22 cellular contexts compared by ENCODE assay signal in genomic region chr5:150026682-150027172, GRCh38. TPM values are rescaled to one million over a fixed set of nuclear protein-coding genes. Genes with fewer than 3 reads are reported as not detected.
A peak's percentile ranks its signal among the peaks of the same experiment; 100 is the strongest.
DNase-seq lines count a peak whose midpoint lies in the region; ATAC-seq, FAIRE-seq and TF ChIP-seq lines count a peak whose summit lies in the region.
"Had no signal": no experiment of that assay in that cellular context is flagged by ENCODE, and none has a peak within 500 bp of the region (broad histone marks: within the 10 kb centered on the region; RNA-seq: fewer than 3 reads in every experiment).

No MANE protein-coding gene starts in this region.

- no peak for TF ChIP-seq POLR2A in heart left ventricle (IDR thresholded peaks at IDR 0.05)
- TF ChIP-seq POLR2A in K562 (conservative IDR thresholded peaks at IDR 0.05): no peak
- no peak for TF ChIP-seq POLR2A in Peyer's patch (IDR thresholded peaks at IDR 0.05)

- peaks cover 2 to 98% (median 84%) of the 10 kb centered on the region in 9 donors for H3K36me3 ChIP-seq in heart left ventricle
- H3K36me3 ChIP-seq in K562 (ENCODE audit: control insufficient read depth, insufficient read depth, low read length): peaks cover 94% of the 10 kb centered on the region
- H3K36me3 ChIP-seq in hepatocyte (replicated peaks; ENCODE audit: insufficient read depth, low read depth): no peaks in the 10 kb centered on the region
- H3K36me3 ChIP-seq in MG63: peaks cover 85% of the 10 kb centered on the region
- H3K36me3 ChIP-seq in Peyer's patch: peaks cover 0 to 84% (median 0%) of the 10 kb centered on the region in 3 donors

- ATAC-seq in Right ventricle myocardium inferior (peak; percentile 24), heart left ventricle (no peak), K562 (peak; percentile 97), HG03460 (IDR thresholded peaks at IDR 0.05; ENCODE audit: unreplicated experiment) (no peak)
- ATAC-seq: GM12878 had no signal

- no peaks in the 10 kb centered on the region for H3K9me3 ChIP-seq in heart left ventricle
- H3K9me3 ChIP-seq in K562 (replicated peaks; ENCODE audit: control insufficient read depth, insufficient read depth, low read depth, low read length): no peaks in the 10 kb centered on the region
- H3K9me3 ChIP-seq in hepatocyte (ENCODE audit: low read depth): no peaks in the 10 kb centered on the region
- H3K9me3 ChIP-seq in MG63: no peaks in the 10 kb centered on the region
- H3K9me3 ChIP-seq in Peyer's patch: no peaks in the 10 kb centered on the region
- H3K9me3 ChIP-seq: HAP-1, SJCRH30 had no signal

- intact Hi-C loops in Right ventricle myocardium inferior (cut with DNase I): loop anchor here (10.0 kb wide), 1 partner anchor 408 kb away; no protein-coding TSS in a partner anchor
- intact Hi-C loops in heart left ventricle (cut with DNase I): loop anchor here in 6 of 10 donors (5.0 to 10.0 kb wide), 5 partner anchors 188 to 408 kb away; partner anchors contain the start of gene TCOF1 (in 1 of the 6)
- intact Hi-C loops in K562 (cut with micrococcal nuclease): loop anchor here (10.0 kb wide), 2 partner anchors 88 to 328 kb away; partner anchors contain the start of gene TCOF1

- no peak overlapping the region for H3K4me3 ChIP-seq in heart left ventricle
- H3K4me3 ChIP-seq in K562: no peak overlapping the region
- H3K4me3 ChIP-seq in hepatocyte: no peak overlapping the region
- H3K4me3 ChIP-seq in MG63: no peak overlapping the region
- no peak overlapping the region for H3K4me3 ChIP-seq in Peyer's patch
- H3K4me3 ChIP-seq: GM12878, GM23248, HAP-1, PC-9, SJCRH30 had no signal

- H3K9me2 ChIP-seq in hepatocyte (replicated peaks; ENCODE audit: insufficient read depth): no peaks in the 10 kb centered on the region

- TF ChIP-seq RAD21 in K562 (CRISPR knock-in tag; conservative IDR thresholded peaks at IDR 0.05 in 1 of 2, IDR thresholded peaks at IDR 0.05 in 1 of 2): no peak

- no peaks in the 10 kb centered on the region for H3K9me1 ChIP-seq in K562 (ENCODE audit: control insufficient read depth, insufficient read depth, low read length)

- H3K79me2 ChIP-seq in K562 (ENCODE audit: control insufficient read depth, insufficient read depth, low read length) (no peaks in the 10 kb centered on the region; the same call in 2 of the 3 replicates), hepatocyte (peaks cover 6% of the 10 kb centered on the region)

- CTCF ChIA-PET in K562 (lab: Yijun Ruan, JAX; ENCODE audit: low intra/inter-chr PET ratio): interaction anchor here (0.6 kb wide), 1 partner anchor 281 kb away, joined by 7 read pairs; no protein-coding TSS in a partner anchor

- POLR2A ChIA-PET in K562 (lab: Yijun Ruan, JAX): interaction anchor here (0.6 to 1.9 kb wide), 12 partner anchors 9 to 192 kb away, joined by 3 to 12 read pairs (median 3); partner anchors contain the start of gene TIGD6

- no peak for TF ChIP-seq CTCF in heart left ventricle (IDR thresholded peaks at IDR 0.05)
- no peak for TF ChIP-seq CTCF in K562 (IDR thresholded peaks at IDR 0.05 in 2 of 3, conservative IDR thresholded peaks at IDR 0.05 in 1 of 3; ENCODE audit: insufficient read depth in 2 of 3, low read depth in 1 of 3, low read length in 3 of 3)
- no peak for TF ChIP-seq CTCF in hepatocyte (IDR thresholded peaks at IDR 0.05; ENCODE audit: poor library complexity)
- TF ChIP-seq CTCF in Peyer's patch (IDR thresholded peaks at IDR 0.05): no peak

- no peak overlapping the region for H2AFZ ChIP-seq in K562 (ENCODE audit: low read depth, low read length)
- no peak overlapping the region for H2AFZ ChIP-seq in hepatocyte
- H2AFZ ChIP-seq: GM23248, PC-9 had no signal

- peak; percentile 75; the same call in 1 of the 2 replicates for TF ChIP-seq EP300 in K562 (IDR thresholded peaks at IDR 0.05; ENCODE audit: low read length)

- peak; percentile 99 for FAIRE-seq in K562 (lab: Jason Lieb, UNC)
- FAIRE-seq: D721Med, GM12878 had no signal

- H3K27me3 ChIP-seq in heart left ventricle (no peaks in the 10 kb centered on the region), K562 (ENCODE audit: control insufficient read depth in 2 of 2, insufficient read depth in 2 of 2, low read length in 2 of 2) (no peaks in the 10 kb centered on the region), hepatocyte (no peaks in the 10 kb centered on the region), MG63 (no peaks in the 10 kb centered on the region), Peyer's patch (no peaks in the 10 kb centered on the region)
- H3K27me3 ChIP-seq: SJCRH30 had no signal

- 59 to 86% (median 83%) methylated on average over 4 of the region's 4 CpGs for WGBS in heart left ventricle, 4 donors
- 20% methylated on average over 4 of the region's 4 CpGs for WGBS in K562 (ENCODE audit: insufficient coverage, low coverage, missing lambda C conversion rate)
- 89% methylated on average over 4 of the region's 4 CpGs for WGBS in hepatocyte (ENCODE audit: low lambda C conversion rate, missing lambda C conversion rate)

- peak overlapping the region in 1 of 12 donors; percentile 12 for H3K27ac ChIP-seq in heart left ventricle
- peak overlapping the region; percentile 66 for H3K27ac ChIP-seq in K562 (ENCODE audit: extremely low read depth, low read depth, low read length)
- peak overlapping the region; percentile 75 for H3K27ac ChIP-seq in hepatocyte
- H3K27ac ChIP-seq in Peyer's patch: no peak overlapping the region
- H3K27ac ChIP-seq: C4-2B, GM23248, PC-9, SJCRH30 had no signal

- no peaks in the 10 kb centered on the region for H4K20me1 ChIP-seq in K562 (replicated peaks; ENCODE audit: control insufficient read depth, insufficient read depth, low read length)
- no peaks in the 10 kb centered on the region for H4K20me1 ChIP-seq in hepatocyte (ENCODE audit: insufficient read depth, poor library complexity, severe bottlenecking)

- DNase-seq in Right ventricle myocardium inferior (ENCODE audit: missing footprints): no peak
- DNase-seq in heart left ventricle: no peak
- peak; percentile 76 for DNase-seq in OCI-M1 (lab: John Stamatoyannopoulos, UW)
- DNase-seq in K562 (ENCODE audit: extremely low read depth in 1 of 4, low spot score in 3 of 4): peak; percentile 72 to 93 (median 81)
- no peak for DNase-seq in hepatocyte (ENCODE audit: low spot score)
- DNase-seq in MG63: no peak
- DNase-seq in Peyer's patch: no peak
- DNase-seq: CD8-positive, alpha-beta memory T cell; DMS79; GM23248; KG1; MV-4-11; NCI-H1105 treated with DMSO at 0.1 percent for 48 hours; NCI-H446 treated with DMSO at 0.1 percent for 48 hours; NCI-H526 treated with DMSO at 0.1 percent for 48 hours; PC-9; SJCRH30 had no signal

- in situ Hi-C loops in K562 (cut with MboI): no loop called here

- peak overlapping the region; percentile 62 for H3K4me2 ChIP-seq in K562 (ENCODE audit: insufficient read depth, low read length)
- H3K4me2 ChIP-seq in hepatocyte: peak overlapping the region; percentile 13
- H3K4me2 ChIP-seq: PC-9 had no signal

- peak overlapping the region; percentile 28 to 64; a peak in 2 of 4 replicates for H3K9ac ChIP-seq in K562 (ENCODE audit: insufficient read depth in 1 of 2, low read depth in 2 of 2, low read length in 2 of 2)
- H3K9ac ChIP-seq: GM23248 had no signal

- BruUV-seq in K562 (replicated peaks; lab: Mats Ljungman, UMichigan): no TSS peak

- H3K4me1 ChIP-seq in heart left ventricle (peaks cover 5 to 40% (median 33%) of the 10 kb centered on the region in 12 donors), K562 (replicated peaks in 1 of 2; ENCODE audit: control insufficient read depth in 2 of 2, insufficient read depth in 2 of 2, low read length in 2 of 2) (peaks cover 15 to 23% of the 10 kb centered on the region in 2 experiments; a peak in 4 of 5 replicates), hepatocyte (ENCODE audit: insufficient read depth) (peaks cover 5% of the 10 kb centered on the region), Peyer's patch (no peaks in the 10 kb centered on the region)
- H3K4me1 ChIP-seq: HAP-1 had no signal

RNA-seq across cellular contexts. Expression of gene HMGXB3, which starts 26.2 kb away (rescaled TPM):
- 14.6 TPM for total RNA-seq in Right ventricle myocardium inferior
- 10 to 100 TPM; 12.4 to 25.9 (median 17.5) TPM for total RNA-seq in heart left ventricle
- 10 to 100 TPM; 10.7 to 18.8 TPM for polyA plus RNA-seq in heart left ventricle
- 126 and 156 TPM in 2 replicates for total RNA-seq in K562 (2011; cell fraction: chromatin; rRNA removed; ENCODE audit: low replicate concordance)
- total RNA-seq in K562 (2011; cell fraction: nucleolus; rRNA removed): 104 and 109 TPM in 2 replicates
- 92.4 and 96.9 TPM in 2 replicates for total RNA-seq in K562 (2011; cell fraction: nucleoplasm; rRNA removed)
- 32.1 and 44.2 TPM in 2 replicates for total RNA-seq in K562 (2014; rRNA removed)
- total RNA-seq in K562 (2014; rRNA removed; fragmentation: Illumina TruSeq; extraction: Trizol): 32.2 and 34.3 TPM in 2 replicates
- total RNA-seq in K562 (2015; rRNA removed; fragmentation: Illumina TruSeq; extraction: Trizol): 32.2 and 34.7 TPM in 2 replicates
- 44.1 and 44.3 TPM in 2 replicates for total RNA-seq in K562 (2021)
- 44.0 and 47.5 TPM in 2 replicates for polyA plus RNA-seq in K562 (2011; rRNA removed)
- polyA plus RNA-seq in K562 (2011; cell fraction: cytosol; rRNA removed): 37.8 and 42.6 TPM in 2 replicates
- polyA plus RNA-seq in K562 (2011; cell fraction: nucleus; rRNA removed): 119 and 131 TPM in 2 replicates
- 26.6 and 30.2 TPM in 2 replicates for polyA plus RNA-seq in K562 (2012)
- 40.0 and 41.0 TPM in 2 replicates for polyA plus RNA-seq in K562 (2014; fragmentation: Illumina TruSeq; extraction: Trizol)
- polyA plus RNA-seq in K562 (2014; fragmentation: Nextera tagmentation; extraction: Ambion mirVana): 1 to 10 TPM; 1.8 to 2.1 TPM
- 31.7 and 31.9 TPM in 2 replicates for polyA plus RNA-seq in K562 (2014; rRNA removed)
- 61.8 and 62.5 TPM in 2 replicates for polyA minus RNA-seq in K562 (2011; rRNA and poly(A)+ RNA removed)
- 33.1 and 34.0 TPM in 2 replicates for polyA minus RNA-seq in K562 (2011; cell fraction: cytosol; rRNA and poly(A)+ RNA removed)
- polyA minus RNA-seq in K562 (2011; cell fraction: nucleus; rRNA and poly(A)+ RNA removed): 49.3 and 58.9 TPM in 2 replicates
- total RNA-seq in hepatocyte: 32.8 and 47.5 TPM in 2 replicates
- polyA plus RNA-seq in hepatocyte: 23.4 and 24.6 TPM in 2 replicates
- 28.9 and 38.2 TPM in 2 replicates for total RNA-seq in MG63 (2014; rRNA removed; shearing (Covaris generic); ENCODE audit: low replicate concordance)
- 10 to 100 TPM; 24.3 to 45.0 (median 41.4) TPM for total RNA-seq in Peyer's patch

RNA-seq across cellular contexts. Expression of gene TIGD6, which starts 26.3 kb away (rescaled TPM):
- total RNA-seq in Right ventricle myocardium inferior (2.4 TPM), heart left ventricle (1 to 10 TPM; 1.3 to 4.3 (median 2.6) TPM), K562 (2014; rRNA removed) (3.9 and 5.2 TPM in 2 replicates), K562 (2014; rRNA removed; fragmentation: Illumina TruSeq; extraction: Trizol) (3.9 and 4.3 TPM in 2 replicates), K562 (2015; rRNA removed; fragmentation: Illumina TruSeq; extraction: Trizol) (3.8 and 4.3 TPM in 2 replicates), K562 (2021) (4.3 and 4.4 TPM in 2 replicates), hepatocyte (4.6 and 5.0 TPM in 2 replicates), Peyer's patch (1 to 10 TPM; 1.2 to 4.5 (median 2.7) TPM)
- polyA plus RNA-seq in heart left ventricle (1 to 10 TPM; 2.3 to 3.0 TPM), K562 (2011; rRNA removed) (4.9 and 5.1 TPM in 2 replicates), K562 (2014; fragmentation: Illumina TruSeq; extraction: Trizol) (6.3 and 7.0 TPM in 2 replicates), K562 (2014; fragmentation: Nextera tagmentation; extraction: Ambion mirVana) (1 to 10 TPM; 1.8 to 2.3 TPM), K562 (2014; rRNA removed) (3.1 and 4.0 TPM in 2 replicates), hepatocyte (4.5 and 4.6 TPM in 2 replicates)
- 8.2 and 12.4 TPM in 2 replicates for total RNA-seq in K562 (2011; cell fraction: chromatin; rRNA removed; ENCODE audit: low replicate concordance)
- 5.2 and 6.6 TPM in 2 replicates for total RNA-seq in K562 (2011; cell fraction: nucleolus; rRNA removed)
- total RNA-seq in K562 (2011; cell fraction: nucleoplasm; rRNA removed): 12.1 and 13.1 TPM in 2 replicates
- polyA plus RNA-seq in K562 (2011; cell fraction: cytosol; rRNA removed): 5.7 TPM in 2 replicates
- 14.9 and 16.9 TPM in 2 replicates for polyA plus RNA-seq in K562 (2011; cell fraction: nucleus; rRNA removed)
- polyA plus RNA-seq in K562 (2012): 4.9 and 5.4 TPM in 2 replicates
- 9.4 and 9.9 TPM in 2 replicates for polyA minus RNA-seq in K562 (2011; rRNA and poly(A)+ RNA removed)
- 1.0 and 2.7 TPM in 2 replicates for polyA minus RNA-seq in K562 (2011; cell fraction: cytosol; rRNA and poly(A)+ RNA removed)
- 4.8 and 8.7 TPM in 2 replicates for polyA minus RNA-seq in K562 (2011; cell fraction: nucleus; rRNA and poly(A)+ RNA removed)
- 4.9 and 6.6 TPM in 2 replicates for total RNA-seq in MG63 (2014; rRNA removed; shearing (Covaris generic); ENCODE audit: low replicate concordance)

RNA-seq across cellular contexts. Expression of gene CSF1R, which starts 59.6 kb away (rescaled TPM):
- total RNA-seq in Right ventricle myocardium inferior: 21.9 TPM
- 100 to 1,000 TPM in 1 of 9 donors, 10 to 100 TPM in 6, 1 to 10 TPM in 2; 5.8 to 143 (median 12.0) TPM for total RNA-seq in heart left ventricle
- 1 to 10 TPM; 5.0 to 5.6 TPM for polyA plus RNA-seq in heart left ventricle
- not detected in 2 replicates for total RNA-seq in K562 (2011; cell fraction: chromatin; rRNA removed; ENCODE audit: low replicate concordance)
- not detected in 2 replicates for total RNA-seq in K562 (2011; cell fraction: nucleolus; rRNA removed)
- not detected in 2 replicates for total RNA-seq in K562 (2011; cell fraction: nucleoplasm; rRNA removed)
- total RNA-seq in K562 (2014; rRNA removed): not detected in 2 replicates
- not detected in 2 replicates for total RNA-seq in K562 (2014; rRNA removed; fragmentation: Illumina TruSeq; extraction: Trizol)
- not detected in 2 replicates for total RNA-seq in K562 (2015; rRNA removed; fragmentation: Illumina TruSeq; extraction: Trizol)
- total RNA-seq in K562 (2021): 0.20 and 0.22 TPM in 2 replicates
- 0.03 TPM in 1 of 2 replicates, not detected in the other for polyA plus RNA-seq in K562 (2011; rRNA removed)
- polyA plus RNA-seq in K562 (2011; cell fraction: cytosol; rRNA removed): 0.03 TPM in 1 of 2 replicates, not detected in the other
- polyA plus RNA-seq in K562 (2011; cell fraction: nucleus; rRNA removed): 0.13 TPM in 1 of 2 replicates, not detected in the other
- 0.12 TPM in 1 of 2 replicates, not detected in the other for polyA plus RNA-seq in K562 (2012)
- not detected in 2 replicates for polyA plus RNA-seq in K562 (2014; fragmentation: Illumina TruSeq; extraction: Trizol)
- not detected for polyA plus RNA-seq in K562 (2014; fragmentation: Nextera tagmentation; extraction: Ambion mirVana)
- 0.64 TPM in 1 of 2 replicates, not detected in the other for polyA plus RNA-seq in K562 (2014; rRNA removed)
- 0.39 TPM in 1 of 2 replicates, not detected in the other for polyA minus RNA-seq in K562 (2011; rRNA and poly(A)+ RNA removed)
- polyA minus RNA-seq in K562 (2011; cell fraction: cytosol; rRNA and poly(A)+ RNA removed): not detected in 2 replicates
- polyA minus RNA-seq in K562 (2011; cell fraction: nucleus; rRNA and poly(A)+ RNA removed): not detected in 2 replicates
- 4.5 and 4.7 TPM in 2 replicates for total RNA-seq in hepatocyte
- polyA plus RNA-seq in hepatocyte: 3.6 and 5.1 TPM in 2 replicates
- 0.26 TPM in 1 of 2 replicates, not detected in the other for total RNA-seq in MG63 (2014; rRNA removed; shearing (Covaris generic); ENCODE audit: low replicate concordance)
- total RNA-seq in Peyer's patch: 10 to 100 TPM in 3 of 4 donors, 1 to 10 TPM in 1; 2.1 to 24.8 (median 13.5) TPM
- total RNA-seq: GM23248 had no signal

Comparison
In these comparisons a context has a peak if more than half of its experiments do, and no peak if none do; other contexts are left out.
1. ATAC-seq: peak in Right ventricle myocardium inferior (single experiment) and K562 (single experiment); none in heart left ventricle (0 of 4) and HG03460 (single experiment).
2. DNase-seq: peak in OCI-M1 (single experiment) and K562 (4 of 4); none in Right ventricle myocardium inferior (single experiment), heart left ventricle (0 of 5), hepatocyte (single experiment), MG63 (single experiment) and Peyer's patch (0 of 3).
3. H3K27ac ChIP-seq: peak in K562 (single experiment) and hepatocyte (single experiment); none in Peyer's patch (0 of 4).